In the genomic region with DNA sequence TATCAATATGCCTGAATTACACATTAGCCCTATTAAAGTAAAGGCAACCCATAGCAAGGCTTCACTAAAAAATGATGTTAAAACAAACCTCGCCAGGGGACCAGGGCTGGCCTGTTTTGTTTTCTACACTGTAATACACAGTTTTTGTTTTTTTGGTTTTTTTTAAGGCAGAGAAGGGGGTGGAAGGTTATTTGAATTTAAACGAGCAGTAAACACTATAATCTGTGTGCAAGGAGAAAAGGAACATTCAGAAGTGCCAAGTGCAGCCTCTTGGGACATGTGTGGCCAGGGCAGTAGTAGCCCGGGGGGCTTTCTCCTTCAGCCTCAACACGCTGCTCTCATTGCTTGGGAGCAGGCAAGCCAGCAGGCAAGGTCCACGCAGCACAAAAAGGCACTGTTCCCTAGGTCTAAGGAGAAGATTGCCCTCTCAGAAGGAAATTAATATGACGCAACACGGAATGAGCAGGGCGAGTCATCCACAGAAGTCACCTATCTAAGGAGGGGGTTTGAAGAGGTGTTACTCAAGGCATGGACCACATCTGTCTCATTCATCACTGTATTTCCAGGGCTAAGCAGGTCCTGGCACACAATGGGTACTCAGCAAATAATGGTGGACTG, we compare ENCODE assay signal across 1 cellular context.
TF ChIP-seq lines count a peak whose summit lies in the region.

No MANE protein-coding gene starts in this region.

TF ChIP-seq in IMR-90, 13 proteins besides CTCF, POLR2A, EP300 and RAD21 (continued from another document):
- TF ChIP-seq, protein P1, sequence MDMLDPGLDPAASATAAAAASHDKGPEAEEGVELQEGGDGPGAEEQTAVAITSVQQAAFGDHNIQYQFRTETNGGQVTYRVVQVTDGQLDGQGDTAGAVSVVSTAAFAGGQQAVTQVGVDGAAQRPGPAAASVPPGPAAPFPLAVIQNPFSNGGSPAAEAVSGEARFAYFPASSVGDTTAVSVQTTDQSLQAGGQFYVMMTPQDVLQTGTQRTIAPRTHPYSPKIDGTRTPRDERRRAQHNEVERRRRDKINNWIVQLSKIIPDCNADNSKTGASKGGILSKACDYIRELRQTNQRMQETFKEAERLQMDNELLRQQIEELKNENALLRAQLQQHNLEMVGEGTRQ (IDR thresholded peaks at IDR 0.05; ENCODE audit: low read depth, low read length): no peak
- TF ChIP-seq MAZ (IDR thresholded peaks at IDR 0.05; ENCODE audit: borderline replicate concordance, low read depth, low read length) (no peak), CEBPB (IDR thresholded peaks at IDR 0.05; ENCODE audit: low read depth, low read length) (peak; percentile 96), SMC3 (IDR thresholded peaks at IDR 0.05; ENCODE audit: low read depth, low read length) (no peak), FOS (IDR thresholded peaks at IDR 0.05; ENCODE audit: low read depth, low read length) (peak; percentile 50; the same call in 1 of the 2 replicates), RCOR1 (IDR thresholded peaks at IDR 0.05; ENCODE audit: insufficient replicate concordance, low read length) (no peak)
